8 cellular contexts compared by ENCODE assay signal in genomic region chr2:174368691-174369090, GRCh38. TPM values are rescaled to one million over a fixed set of nuclear protein-coding genes. Genes with fewer than 3 reads are reported as not detected.
"Had no signal": no experiment of that assay in that cellular context is flagged by ENCODE, and none has a peak within 500 bp of the region (broad histone marks: within the 10 kb centered on the region; RNA-seq: fewer than 3 reads in every experiment).

No MANE protein-coding gene starts in this region.

- H3K4me3 Mint-ChIP-seq: GM23338, H9, HFFc6 had no signal

- H3K4me3 ChIP-seq: GM23248, GM23338 had no signal

- ATAC-seq: GM23338, HCT116 had no signal

- H3K4me1 Mint-ChIP-seq: GM23338, H9 had no signal

- H3K27ac ChIP-seq: GM23248 had no signal

- H3K27ac Mint-ChIP-seq: GM23338, H9, HFFc6 had no signal

- DNase-seq: GM23248, GOT3, H7, H9, HCEC 1CT, HFFc6 had no signal

RNA-seq across cellular contexts. Expression of gene SP9, which starts 33.9 kb away (rescaled TPM):
- total RNA-seq: GM23248, H9, HFFc6 had no signal
